ENCODE assay signal across 10 cellular contexts in the genomic region with DNA sequence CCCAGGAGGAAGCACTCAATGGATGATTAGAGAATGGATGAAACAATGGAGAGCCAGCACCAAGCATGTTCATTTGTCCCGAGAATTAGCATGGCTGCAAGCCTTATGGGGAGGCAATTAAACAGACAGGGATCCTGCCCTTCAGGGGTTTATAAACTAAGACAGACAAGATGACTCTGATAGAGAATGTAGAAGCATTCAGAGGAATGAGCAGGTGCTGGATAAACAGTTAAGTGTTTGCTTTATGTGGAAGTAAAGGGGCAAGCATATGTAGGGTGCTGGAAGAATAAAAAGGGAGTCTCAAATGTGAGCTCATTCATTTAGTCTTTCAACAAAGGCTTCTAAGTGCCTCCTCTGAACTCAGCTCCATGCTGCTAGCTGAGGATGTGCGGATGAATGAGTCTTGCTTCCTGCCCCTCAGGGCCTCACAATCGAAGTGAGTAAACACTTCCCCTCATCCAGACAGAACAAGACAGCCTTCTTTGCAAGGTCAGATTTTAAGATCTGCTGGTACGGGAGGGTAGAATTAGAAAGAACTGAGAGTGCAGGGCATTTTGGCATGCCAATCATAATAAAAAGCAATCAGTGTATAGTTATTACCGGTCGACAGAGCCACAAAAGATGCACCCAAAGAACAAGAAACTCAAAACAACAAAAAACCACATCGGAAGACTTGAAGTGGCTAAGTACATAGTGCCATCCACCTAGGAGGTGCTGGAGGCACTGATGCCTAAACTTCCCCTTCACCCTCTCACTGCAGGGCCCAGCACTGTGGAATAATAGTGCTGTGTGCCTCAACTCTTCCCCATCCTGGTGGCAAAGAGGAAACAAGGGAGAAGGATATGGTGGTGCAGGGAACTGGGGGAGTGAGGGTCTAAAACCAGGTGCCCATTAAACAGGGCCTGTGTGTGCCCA.
DNase-seq lines count a peak whose midpoint lies in the region; ATAC-seq and TF ChIP-seq lines count a peak whose summit lies in the region.
"Had no signal": no experiment of that assay in that cellular context is flagged by ENCODE, and none has a peak within 500 bp of the region (broad histone marks: within the 10 kb centered on the region; RNA-seq: fewer than 3 reads in every experiment).

No MANE protein-coding gene starts in this region.

- WGBS in testis, 2 donors = 67 to 73% methylated on average over 7 of the region's 7 CpGs

- intact Hi-C loops in testis (cut with DNase I; ENCODE audit: low total_unique reads) = no loop called here

- ATAC-seq in GM18499 (IDR thresholded peaks at IDR 0.05; ENCODE audit: insufficient read depth, unreplicated experiment) = peak; percentile 89
- peak; percentile 85 for ATAC-seq in GM21528 (IDR thresholded peaks at IDR 0.05; ENCODE audit: low FRiP score, unreplicated experiment)

- TF ChIP-seq POLR2A in testis (IDR thresholded peaks at IDR 0.05) = no peak

- in situ Hi-C loops in KBM-7 (cut with MboI; ENCODE audit: low pct_unique_long_range_greater_than_20kb, low sequenced_read_pairs) = no loop called here

- peak; percentile 84 for DNase-seq in KBM-7
- DNase-seq in iPS DF 4.7 (ENCODE audit: extremely low read depth, low spot score) = peak; percentile 3
- DNase-seq in 8988T = no peak
- no peak for DNase-seq in testis
- DNase-seq in dedifferentiated amniotic fluid mesenchymal stem cell (ENCODE audit: extremely low spot score) = no peak
- DNase-seq in effector CD8-positive, alpha-beta T cell (lab: John Stamatoyannopoulos, UW) = no peak
- DNase-seq: activated naive CD4-positive, alpha-beta T cell treated with anti-CD3 and anti-CD28 coated beads, Interleukin-2, amount 10 ng/mL, durations not matched to agents 7 days and 5 days; NCI-H446 had no signal

- no peaks in the 10 kb centered on the region for H3K4me1 ChIP-seq in testis

- no peak overlapping the region for H3K27ac ChIP-seq in testis

- no peak for TF ChIP-seq CTCF in testis (IDR thresholded peaks at IDR 0.05)

- H3K9me3 ChIP-seq in testis = no peaks in the 10 kb centered on the region

- H3K27me3 ChIP-seq in testis = no peaks in the 10 kb centered on the region

- no peaks in the 10 kb centered on the region for H3K36me3 ChIP-seq in testis (ENCODE audit: low read depth, missing control alignments)

- H3K4me3 ChIP-seq in testis = no peak overlapping the region

Comparison
In these comparisons a context has a peak if more than half of its experiments do, and no peak if none do; other contexts are left out.
1. DNase-seq: peak in KBM-7 (single experiment) and iPS DF 4.7 (single experiment); none in 8988T (single experiment), testis (single experiment), dedifferentiated amniotic fluid mesenchymal stem cell (single experiment) and effector CD8-positive, alpha-beta T cell (single experiment).